In the genomic region with DNA sequence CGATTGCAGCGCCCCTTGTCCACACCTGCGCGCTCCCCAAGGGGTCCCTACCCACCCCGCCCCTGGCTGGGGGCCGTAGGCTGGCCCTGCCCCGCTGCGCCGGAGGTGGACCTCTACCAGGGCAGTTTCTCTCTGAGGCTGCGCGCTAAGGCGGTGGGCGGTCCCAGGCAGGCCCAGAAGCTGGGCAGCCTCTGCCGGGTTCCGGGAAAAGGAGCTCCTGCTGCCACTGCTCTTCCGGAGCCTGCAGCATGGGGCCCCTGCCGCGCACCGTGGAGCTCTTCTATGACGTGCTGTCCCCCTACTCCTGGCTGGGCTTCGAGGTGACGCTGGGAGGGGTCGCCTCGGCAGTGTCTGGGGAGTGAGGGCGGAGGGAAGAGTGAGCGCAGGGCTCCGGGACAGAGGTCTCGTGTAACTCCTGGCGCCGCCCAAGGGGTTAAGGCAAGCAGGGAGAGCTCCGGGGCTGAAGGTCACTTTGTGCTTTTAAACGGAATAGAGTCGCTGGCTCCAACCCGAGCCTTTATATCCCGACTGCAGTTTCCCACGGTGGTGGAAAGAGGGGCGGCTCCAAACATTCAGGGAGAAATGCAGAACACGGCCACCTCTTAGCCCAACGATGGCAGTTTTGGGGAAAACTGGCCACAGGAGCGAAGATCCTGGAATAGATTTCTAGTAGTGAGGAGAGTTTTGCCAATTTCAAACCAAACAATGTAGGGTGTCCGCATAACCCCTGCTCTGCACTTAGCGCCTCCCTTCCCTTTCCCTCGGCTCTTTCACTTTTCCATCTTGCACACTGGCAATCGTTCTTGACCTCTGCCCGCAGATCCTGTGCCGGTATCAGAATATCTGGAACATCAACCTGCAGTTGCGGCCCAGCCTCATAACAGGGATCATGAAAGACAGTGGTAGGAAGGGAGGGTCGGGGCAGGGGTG, we compare ENCODE assay signal across 8 cellular contexts. TPM values are rescaled to one million over a fixed set of nuclear protein-coding genes. Genes with fewer than 3 reads are reported as not detected.
DNase-seq lines count a peak whose midpoint lies in the region; ATAC-seq and TF ChIP-seq lines count a peak whose summit lies in the region.

A gene (plus strand): TSS at position 176 of the 930 bp plus-strand sequence. CDS start 73 bp downstream, at position 249.

- ATAC-seq in HG03159 (IDR thresholded peaks at IDR 0.05; ENCODE audit: unreplicated experiment) = peak; percentile 90

- H3K27ac Mint-ChIP-seq in activated CD4-positive, alpha-beta memory T cell treated with anti-CD3 and anti-CD28 coated beads for 36 hours = peak within 1 kb of the TSS; percentile 92

- no peaks in the 10 kb centered on the region for H3K27me3 Mint-ChIP-seq in activated CD4-positive, alpha-beta memory T cell treated with anti-CD3 and anti-CD28 coated beads for 36 hours

- H3K4me1 Mint-ChIP-seq in activated CD4-positive, alpha-beta memory T cell treated with anti-CD3 and anti-CD28 coated beads for 36 hours (ENCODE audit: low read depth) = peaks cover 60% of the 10 kb centered on the region

- peak in 21 of 56 donors; percentile 5 to 53 (median 18) for TF ChIP-seq CTCF in dorsolateral prefrontal cortex (IDR thresholded peaks at IDR 0.05 in 54 of 56, conservative IDR thresholded peaks at IDR 0.05 in 2 of 56; ENCODE audit: low read depth in 1 of 56, partially characterized antibody in 56 of 56)
- no peak for TF ChIP-seq CTCF in lower leg skin (IDR thresholded peaks at IDR 0.05)

- POLR2A ChIA-PET in activated CD4-positive, alpha-beta memory T cell treated with anti-CD3 and anti-CD28 coated beads for 36 hours (lab: Charles Lee) = interaction anchor here (0.7 to 3.1 kb wide), 13 partner anchors 8 to 144 kb away, joined by 3 to 27 read pairs (median 6); a partner anchor contains a TSS

- H3K36me3 Mint-ChIP-seq in activated CD4-positive, alpha-beta memory T cell treated with anti-CD3 and anti-CD28 coated beads for 36 hours = peaks cover 35% of the 10 kb centered on the region

- intact Hi-C loops in activated CD4-positive, alpha-beta memory T cell treated with anti-CD3 and anti-CD28 coated beads for 36 hours (cut with micrococcal nuclease) = loop anchor here (1.0 to 5.0 kb wide), 4 partner anchors 16 to 44 kb away; a partner anchor contains a TSS
- intact Hi-C loops in dorsolateral prefrontal cortex (cut with DNase I) = loop anchor here in 1 of 2 donors (2.0 kb wide), 1 partner anchor 25 kb away; a partner anchor contains a TSS
- intact Hi-C loops in lower leg skin (cut with DNase I; ENCODE audit: low total_unique reads) = no loop called here

- peak within 1 kb of the TSS; percentile 91 for H3K4me3 Mint-ChIP-seq in activated CD4-positive, alpha-beta memory T cell treated with anti-CD3 and anti-CD28 coated beads for 36 hours

- CTCF ChIA-PET in activated CD4-positive, alpha-beta memory T cell treated with anti-CD3 and anti-CD28 coated beads for 36 hours (lab: Charles Lee) = interaction anchor here (0.7 to 2.2 kb wide), 13 partner anchors 9 to 153 kb away, joined by 3 to 18 read pairs (median 4); a partner anchor contains a TSS

- 1 to 2% methylated on average over 43 to 48 of the region's 48 CpGs for WGBS in lower leg skin, 2 donors

- peak within 1 kb of the TSS; percentile 11 to 97 (median 86) for H3K27ac ChIP-seq in dorsolateral prefrontal cortex

- TF ChIP-seq POLR2A in GM18951 (IDR thresholded peaks at IDR 0.05; ENCODE audit: extremely low read depth, insufficient read depth, insufficient read length) (peak; percentile 96), lower leg skin (IDR thresholded peaks at IDR 0.05) (no peak)

- in situ Hi-C loops in GM18951 (cut with MboI; ENCODE audit: low sequenced_read_pairs, unreplicated experiment) = no loop called here

- H3K27me3 ChIP-seq in dorsolateral prefrontal cortex = no peaks in the 10 kb centered on the region

- DNase-seq in AML-193 (lab: John Stamatoyannopoulos, UW) = peak; percentile 69 to 72
- peak; percentile 65 for DNase-seq in NCI-H526 treated with DMSO at 0.1 percent for 48 hours (lab: John Stamatoyannopoulos, UW)
- DNase-seq in activated CD4-positive, alpha-beta memory T cell treated with anti-CD3 and anti-CD28 coated beads for 36 hours = peak; percentile 90
- peak; percentile 72 to 94 (median 88) for DNase-seq in dorsolateral prefrontal cortex
- DNase-seq in lower leg skin (ENCODE audit: low spot score in 2 of 2) = peak; percentile 82 to 96
- DNase-seq in stimulated activated CD4-positive, alpha-beta T cell treated with anti-CD3 and anti-CD28 coated beads, Interleukin-4, amount 100 ng/mL, for 48 hours (ENCODE audit: low read depth in 2 of 2) = peak; percentile 65 to 77

- H3K9me3 Mint-ChIP-seq in activated CD4-positive, alpha-beta memory T cell treated with anti-CD3 and anti-CD28 coated beads for 36 hours = peaks cover 5% of the 10 kb centered on the region

- peak within 1 kb of the TSS; percentile 61 to 99 (median 86) for H3K4me3 ChIP-seq in dorsolateral prefrontal cortex
- peak within 1 kb of the TSS; percentile 89 for H3K4me3 ChIP-seq in lower leg skin (ENCODE audit: low read depth, poor library complexity, severe bottlenecking)

RNA-seq across cellular contexts. Expression of the gene that starts here (rescaled TPM):
- total RNA-seq in activated CD4-positive, alpha-beta memory T cell treated with anti-CD3 and anti-CD28 coated beads for 36 hours = 100 to 1,000 TPM; 218 to 224 TPM
- total RNA-seq in dorsolateral prefrontal cortex = 100 to 1,000 TPM in 10 of 120 experiments, 10 to 100 TPM in 110; 60.1 to 106 (median 86.5) TPM
- 100 to 1,000 TPM in 3 of 4 donors, 10 to 100 TPM in 1; 97.0 to 180 (median 139) TPM for total RNA-seq in lower leg skin

Comparison
In these comparisons a context has a peak if more than half of its experiments do, and no peak if none do; other contexts are left out.
1. Peak in every context shown above with its lines: DNase-seq, ATAC-seq, H3K4me3 ChIP-seq and H3K27ac ChIP-seq.